Comparison of ENCODE assay signal across 24 cellular contexts in the genomic region with DNA sequence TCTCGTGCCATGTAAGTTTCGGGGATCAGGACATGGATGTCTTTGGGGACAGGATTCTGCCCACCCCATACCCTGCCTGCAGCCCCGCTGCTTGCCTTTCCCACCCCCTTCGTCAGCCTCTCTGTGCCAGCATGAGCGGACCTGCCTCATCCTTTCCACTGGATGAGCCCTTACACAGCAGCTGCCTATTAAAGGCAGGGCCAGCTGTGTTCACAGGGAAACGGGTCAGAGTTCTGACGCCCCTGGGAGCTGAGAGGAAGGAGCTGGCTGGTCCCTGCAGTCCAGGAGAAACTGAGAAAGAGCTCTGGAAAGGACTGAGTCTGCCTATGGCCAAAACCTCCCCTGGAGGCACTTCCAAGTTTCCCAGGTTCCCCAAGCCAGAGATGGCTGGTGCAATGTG.
DNase-seq lines count a peak whose midpoint lies in the region; ATAC-seq and TF ChIP-seq lines count a peak whose summit lies in the region.
"Had no signal": no experiment of that assay in that cellular context is flagged by ENCODE, and none has a peak within 500 bp of the region (broad histone marks: within the 10 kb centered on the region; RNA-seq: fewer than 3 reads in every experiment).

No MANE protein-coding gene starts in this region.

- 56% methylated on average over 7 of the region's 7 CpGs for WGBS in right cardiac atrium

- DNase-seq in NCI-H524 (lab: John Stamatoyannopoulos, UW) = peak; percentile 25 to 67
- DNase-seq in NCI-H524 treated with DMSO at 0.1 percent for 48 hours (lab: John Stamatoyannopoulos, UW) = no peak
- DNase-seq in SJCRH30 = peak; percentile 64 to 76
- peak; percentile 51 to 73 (median 72) for DNase-seq in right cardiac atrium
- DNase-seq in smooth muscle cell of the brain vasculature (ENCODE audit: low read depth, low spot score) = peak; percentile 28
- DNase-seq in NCI-H748 treated with DMSO at 0.1 percent for 48 hours (lab: John Stamatoyannopoulos, UW) = no peak
- no peak for DNase-seq in foreskin fibroblast
- DNase-seq: activated CD4-positive, alpha-beta T cell treated with anti-CD3 and anti-CD28 coated beads for 36 hours; activated CD8-positive, alpha-beta T cell treated with anti-CD3 and anti-CD28 coated beads, Interleukin-2, amount 10 ng/mL, durations not matched to agents 7 days and 5 days; anterior cingulate cortex; CD4-positive, CD25-positive, alpha-beta regulatory T cell; EL; gastrocnemius medialis; GOT3; Karpas-422; mammary epithelial cell; NCI-H1417 treated with DMSO at 0.1 percent for 48 hours; NK-92 treated with Interleukin-12 subunit alpha and Interleukin-12 subunit beta, amount 100 ng/mL, for 24 hours; PC-3; right lobe of liver; SIG-M5; stimulated activated CD4-positive, alpha-beta T cell treated with anti-CD3 and anti-CD28 coated beads, Interleukin-4, amount 100 ng/mL, for 1 hour had no signal

- no peak for ATAC-seq in right cardiac atrium
- no peak for ATAC-seq in GM19455 (IDR thresholded peaks at IDR 0.05; ENCODE audit: unreplicated experiment)
- ATAC-seq: activated CD4-positive, alpha-beta T cell treated with anti-CD3 and anti-CD28 coated beads for 36 hours; activated CD8-positive, alpha-beta T cell treated with anti-CD3 and anti-CD28 coated beads, Interleukin-2, amount 10 ng/mL, durations not matched to agents 7 days and 5 days; gastrocnemius medialis; PC-3; right lobe of liver had no signal

- H3K4me1 ChIP-seq in SJCRH30 = peaks cover 43% of the 10 kb centered on the region
- peaks cover 3% of the 10 kb centered on the region for H3K4me1 ChIP-seq in right cardiac atrium (ENCODE audit: control insufficient read depth, insufficient read depth, low read length)

- no peak overlapping the region for H3K4me3 ChIP-seq in SJCRH30
- no peak overlapping the region for H3K4me3 ChIP-seq in right cardiac atrium (ENCODE audit: low read length)
- no peak overlapping the region for H3K4me3 ChIP-seq in foreskin fibroblast (ENCODE audit: low read depth in 1 of 2, low read length in 2 of 2)
- H3K4me3 ChIP-seq: gastrocnemius medialis, hepatocyte, right lobe of liver had no signal

- peak overlapping the region; percentile 87 for H3K27ac ChIP-seq in SJCRH30
- no peak overlapping the region for H3K27ac ChIP-seq in right cardiac atrium (ENCODE audit: low read length)
- H3K27ac ChIP-seq: gastrocnemius medialis, hepatocyte, right lobe of liver had no signal

- no peak for TF ChIP-seq CTCF in foreskin fibroblast (IDR thresholded peaks at IDR 0.05; ENCODE audit: low read depth, low read length)

- no peaks in the 10 kb centered on the region for H3K36me3 ChIP-seq in SJCRH30
- H3K36me3 ChIP-seq: gastrocnemius medialis, right lobe of liver had no signal

- H3K9me3 ChIP-seq in SJCRH30 (replicated peaks) (peaks cover 16% of the 10 kb centered on the region), right cardiac atrium (ENCODE audit: control insufficient read depth, low read length) (no peaks in the 10 kb centered on the region)
- H3K9me3 ChIP-seq: gastrocnemius medialis, right lobe of liver had no signal

- H3K27me3 ChIP-seq in SJCRH30 = no peaks in the 10 kb centered on the region
- H3K27me3 ChIP-seq in right cardiac atrium (ENCODE audit: control insufficient read depth, insufficient read depth) = no peaks in the 10 kb centered on the region
- H3K27me3 ChIP-seq: gastrocnemius medialis, hepatocyte, right lobe of liver had no signal

- intact Hi-C loops in right cardiac atrium (cut with DNase I) = no loop called here

Comparison
In these comparisons a context has a peak if more than half of its experiments do, and no peak if none do; other contexts are left out.
1. DNase-seq: peak in NCI-H524 (2 of 2), SJCRH30 (2 of 2), right cardiac atrium (3 of 3) and smooth muscle cell of the brain vasculature (single experiment); none in NCI-H524 treated with DMSO at 0.1 percent for 48 hours (single experiment), NCI-H748 treated with DMSO at 0.1 percent for 48 hours (single experiment) and foreskin fibroblast (0 of 2).